In genomic region chr6:69584536-69584912, GRCh38 we compare ENCODE assay signal across 1 cellular context.
TF ChIP-seq lines count a peak whose summit lies in the region.

No MANE protein-coding gene starts in this region.

TF ChIP-seq in neural cell, 6 proteins besides CTCF, POLR2A, EP300 and RAD21 (continued from another document):
- TF ChIP-seq REST (IDR thresholded peaks at IDR 0.05; ENCODE audit: borderline replicate concordance), result no peak
- no peak for TF ChIP-seq MXI1 (conservative IDR thresholded peaks at IDR 0.05; ENCODE audit: poor library complexity, severe bottlenecking)
